Comparison of ENCODE assay signal across 20 cellular contexts in the genomic region with DNA sequence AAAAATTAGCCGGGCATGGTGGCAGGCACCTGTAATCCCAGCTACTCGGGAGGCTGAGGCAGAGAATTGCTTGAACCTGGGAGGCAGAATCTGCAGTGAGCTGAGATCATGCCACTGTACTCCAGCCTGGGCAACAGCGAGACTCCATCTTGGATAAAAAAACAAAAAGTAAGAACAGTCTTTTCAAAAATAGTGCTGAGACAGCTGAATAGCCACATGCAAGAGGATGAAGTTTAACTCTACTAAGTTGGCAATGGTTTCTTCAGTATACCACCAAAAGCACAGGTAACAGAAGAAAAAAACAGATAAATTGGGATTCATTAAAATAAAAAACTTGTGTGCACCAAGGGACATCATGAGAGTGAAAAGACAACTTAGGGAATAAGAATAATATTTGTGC.
A peak's percentile ranks its signal among the peaks of the same experiment; 100 is the strongest.
DNase-seq lines count a peak whose midpoint lies in the region; ATAC-seq, FAIRE-seq and TF ChIP-seq lines count a peak whose summit lies in the region.
"Had no signal": no experiment of that assay in that cellular context is flagged by ENCODE, and none has a peak within 500 bp of the region (broad histone marks: within the 10 kb centered on the region; RNA-seq: fewer than 3 reads in every experiment).

No MANE protein-coding gene starts in this region.

- no TSS peak for BruUV-seq in HepG2 (replicated peaks; lab: Mats Ljungman, UMichigan)
- no TSS peak for BruUV-seq in K562 (replicated peaks; lab: Mats Ljungman, UMichigan)

- TF ChIP-seq POLR2A in HepG2 (IDR thresholded peaks at IDR 0.05; ENCODE audit: insufficient read depth in 1 of 2, low read depth in 2 of 2, low read length in 2 of 2) (no peak), right lobe of liver (IDR thresholded peaks at IDR 0.05) (no peak), K562 (conservative IDR thresholded peaks at IDR 0.05) (no peak)

- H3K9ac ChIP-seq in HepG2 (ENCODE audit: insufficient read depth, low read depth, low read length) (no peak overlapping the region), K562 (ENCODE audit: insufficient read depth in 1 of 2, low read depth in 2 of 2, low read length in 2 of 2) (no peak overlapping the region)
- H3K9ac ChIP-seq: BLaER1 had no signal

- no peak for TF ChIP-seq CTCF in HepG2 (CRISPR knock-in tag; IDR thresholded peaks at IDR 0.05)
- no peak for TF ChIP-seq CTCF in right lobe of liver (IDR thresholded peaks at IDR 0.05)
- TF ChIP-seq CTCF in K562 (IDR thresholded peaks at IDR 0.05 in 2 of 3, conservative IDR thresholded peaks at IDR 0.05 in 1 of 3; ENCODE audit: insufficient read depth in 2 of 3, low read depth in 1 of 3, low read length in 3 of 3): no peak

- H3K9me3 ChIP-seq in HepG2 (ENCODE audit: low read length) (no peaks in the 10 kb centered on the region), right lobe of liver (no peaks in the 10 kb centered on the region), K562 (replicated peaks; ENCODE audit: control insufficient read depth, insufficient read depth, low read depth, low read length) (no peaks in the 10 kb centered on the region)
- H3K9me3 ChIP-seq: BE2C, Caco-2 had no signal

- H3K79me2 ChIP-seq in HepG2 (ENCODE audit: insufficient read depth, low read length) (no peaks in the 10 kb centered on the region), K562 (ENCODE audit: control insufficient read depth, insufficient read depth, low read length) (no peaks in the 10 kb centered on the region)

- no peaks in the 10 kb centered on the region for H3K9me1 ChIP-seq in K562 (ENCODE audit: control insufficient read depth, insufficient read depth, low read length)

- in situ Hi-C loops in HepG2 (cut with HindIII; ENCODE audit: extremely low pct_ligation_motif_present, low pct_unique_long_range_greater_than_20kb): no loop called here
- in situ Hi-C loops in K562 (cut with MboI): no loop called here

- TF ChIP-seq RAD21 in HepG2 (CRISPR knock-in tag; IDR thresholded peaks at IDR 0.05): no peak
- no peak for TF ChIP-seq RAD21 in K562 (CRISPR knock-in tag; conservative IDR thresholded peaks at IDR 0.05 in 1 of 2, IDR thresholded peaks at IDR 0.05 in 1 of 2)

- DNase-seq in HepG2 (ENCODE audit: low spot score) (no peak), right lobe of liver (no peak), K562 (ENCODE audit: extremely low read depth in 1 of 4, low spot score in 3 of 4) (no peak), HUDEP-2 (lab: John Stamatoyannopoulos, UW; ENCODE audit: unreplicated experiment in 76 of 76) (no peak), CD1c-positive myeloid dendritic cell (ENCODE audit: extremely low spot score) (no peak)
- DNase-seq: ACHN; BE2C; C1 segment of cervical spinal cord; Caco-2; Calu3; CD4-positive, alpha-beta T cell; CD8-positive, alpha-beta T cell; DMS79 treated with DMSO at 0.1 percent for 48 hours; GF-D8 had no signal

- intact Hi-C loops in HepG2 (cut with micrococcal nuclease; ENCODE audit: unreplicated experiment): no loop called here
- intact Hi-C loops in right lobe of liver (cut with DNase I): no loop called here
- intact Hi-C loops in K562 (cut with micrococcal nuclease): no loop called here

- ATAC-seq in HepG2 (no peak), right lobe of liver (no peak), K562 (no peak)
- ATAC-seq: CD8-positive, alpha-beta T cell had no signal

- H4K20me1 ChIP-seq in HepG2 (ENCODE audit: insufficient read depth, low read length) (no peaks in the 10 kb centered on the region), K562 (replicated peaks; ENCODE audit: control insufficient read depth, insufficient read depth, low read length) (no peaks in the 10 kb centered on the region)
- H4K20me1 ChIP-seq: BLaER1 had no signal

- no peak overlapping the region for H3K4me3 ChIP-seq in HepG2 (replicated peaks in 1 of 3; ENCODE audit: insufficient read depth in 1 of 3, low read depth in 2 of 3, low read length in 3 of 3)
- H3K4me3 ChIP-seq in right lobe of liver: no peak overlapping the region
- no peak overlapping the region for H3K4me3 ChIP-seq in K562
- H3K4me3 ChIP-seq: BLaER1 had no signal

- H3K36me3 ChIP-seq in HepG2 (replicated peaks in 1 of 2; ENCODE audit: control insufficient read depth in 1 of 2, insufficient read depth in 2 of 2, low read length in 2 of 2) (no peaks in the 10 kb centered on the region), right lobe of liver (no peaks in the 10 kb centered on the region), K562 (ENCODE audit: control insufficient read depth, insufficient read depth, low read length) (no peaks in the 10 kb centered on the region)
- H3K36me3 ChIP-seq: BE2C had no signal

- FAIRE-seq in HepG2 (lab: Jason Lieb, UNC) (no peak), K562 (lab: Jason Lieb, UNC) (no peak)
- FAIRE-seq: D721Med, G401.6, GM12891, GM19239 had no signal

- 83% methylated on average over 3 of the region's 3 CpGs for WGBS in HepG2 (ENCODE audit: low lambda C conversion rate)
- WGBS in right lobe of liver (ENCODE audit: insufficient coverage, low coverage, low lambda C conversion rate, missing lambda C conversion rate): 50% methylated on average over 2 of the region's 3 CpGs
- WGBS in K562 (ENCODE audit: insufficient coverage, low coverage, missing lambda C conversion rate): 0% methylated on average over 3 of the region's 3 CpGs

- CTCF ChIA-PET in HepG2 (lab: Yijun Ruan, JAX; ENCODE audit: low intra/inter-chr PET ratio, low total read pairs) (no interaction called here), K562 (lab: Yijun Ruan, JAX; ENCODE audit: low intra/inter-chr PET ratio) (no interaction called here)

- no peak overlapping the region for H3K4me2 ChIP-seq in HepG2 (ENCODE audit: low read depth, low read length)
- H3K4me2 ChIP-seq in K562 (ENCODE audit: insufficient read depth, low read length): no peak overlapping the region
- H3K4me2 ChIP-seq: BLaER1 had no signal

- TF ChIP-seq EP300 in HepG2 (IDR thresholded peaks at IDR 0.05; ENCODE audit: low read depth in 2 of 2, low read length in 2 of 2): no peak
- TF ChIP-seq EP300 in HepG2 (CRISPR knock-in tag; IDR thresholded peaks at IDR 0.05; ENCODE audit: borderline replicate concordance): no peak
- no peak for TF ChIP-seq EP300 in K562 (IDR thresholded peaks at IDR 0.05; ENCODE audit: low read length)

- no peaks in the 10 kb centered on the region for H3K27me3 ChIP-seq in HepG2 (ENCODE audit: control insufficient read depth in 1 of 2, insufficient read depth in 2 of 2, low read length in 2 of 2)
- H3K27me3 ChIP-seq in right lobe of liver: no peaks in the 10 kb centered on the region
- H3K27me3 ChIP-seq in K562 (ENCODE audit: control insufficient read depth in 2 of 2, insufficient read depth in 2 of 2, low read length in 2 of 2): peaks cover 0 to 12% of the 10 kb centered on the region in 2 experiments; a peak in 2 of 5 replicates
- H3K27me3 ChIP-seq: BE2C, BLaER1 had no signal

- no peaks in the 10 kb centered on the region for H3K4me1 ChIP-seq in HepG2 (ENCODE audit: insufficient read depth, low read length)
- no peaks in the 10 kb centered on the region for H3K4me1 ChIP-seq in right lobe of liver
- no peaks in the 10 kb centered on the region; a peak in 1 of 5 replicates for H3K4me1 ChIP-seq in K562 (replicated peaks in 1 of 2; ENCODE audit: control insufficient read depth in 2 of 2, insufficient read depth in 2 of 2, low read length in 2 of 2)
- H3K4me1 ChIP-seq: BE2C, Caco-2 had no signal

- H3K27ac ChIP-seq in HepG2 (ENCODE audit: extremely low read length, insufficient read depth, low read length): no peak overlapping the region
- no peak overlapping the region for H3K27ac ChIP-seq in right lobe of liver
- H3K27ac ChIP-seq in K562 (ENCODE audit: extremely low read depth, low read depth, low read length): no peak overlapping the region
- H3K27ac ChIP-seq: 22Rv1, BLaER1 had no signal

- POLR2A ChIA-PET in HepG2 (lab: Yijun Ruan, JAX): no interaction called here
- POLR2A ChIA-PET in K562 (lab: Yijun Ruan, JAX): interaction anchor here (0.7 kb wide), 1 partner anchor 26 kb away, joined by 3 read pairs; no protein-coding TSS in a partner anchor

- no peak overlapping the region for H2AFZ ChIP-seq in HepG2 (ENCODE audit: low read length)
- H2AFZ ChIP-seq in K562 (ENCODE audit: low read depth, low read length): no peak overlapping the region

TF ChIP-seq in HepG2, 621 proteins besides CTCF, POLR2A, EP300 and RAD21 (continues in another document):
- TF ChIP-seq SOX5 (CRISPR knock-in tag; IDR thresholded peaks at IDR 0.05; ENCODE audit: borderline replicate concordance) (no peak), ZNF3 (CRISPR knock-in tag; IDR thresholded peaks at IDR 0.05) (no peak), NR3C1 (CRISPR knock-in tag; IDR thresholded peaks at IDR 0.05) (no peak), MAFF (IDR thresholded peaks at IDR 0.05; ENCODE audit: low read depth, low read length) (peak; percentile 74), BHLHE40 (IDR thresholded peaks at IDR 0.05; ENCODE audit: low read length) (no peak), MXI1 (IDR thresholded peaks at IDR 0.05; ENCODE audit: borderline replicate concordance, low read depth, low read length) (no peak), ZNF616 (CRISPR knock-in tag; IDR thresholded peaks at IDR 0.05; ENCODE audit: low read depth) (no peak), ZNF724P (CRISPR knock-in tag; IDR thresholded peaks at IDR 0.05; ENCODE audit: borderline replicate concordance) (no peak), MAFK (conservative IDR thresholded peaks at IDR 0.05 in 1 of 2, IDR thresholded peaks at IDR 0.05 in 1 of 2; ENCODE audit: low read length in 2 of 2) (peak; percentile 72 to 83), ZMYM3 (CRISPR knock-in tag; IDR thresholded peaks at IDR 0.05) (no peak), FOXK1 (CRISPR knock-in tag; IDR thresholded peaks at IDR 0.05; ENCODE audit: borderline replicate concordance, low read depth) (no peak)

TF ChIP-seq in K562, 482 proteins besides CTCF, POLR2A, EP300 and RAD21 (continues in another document):
- 0 out of 2 replicates have a peak, but pooled peaks have one; percentile 24 for TF ChIP-seq MAFG (tag; conservative IDR thresholded peaks at IDR 0.05)
